1 cellular context compared by ENCODE assay signal in the genomic region with DNA sequence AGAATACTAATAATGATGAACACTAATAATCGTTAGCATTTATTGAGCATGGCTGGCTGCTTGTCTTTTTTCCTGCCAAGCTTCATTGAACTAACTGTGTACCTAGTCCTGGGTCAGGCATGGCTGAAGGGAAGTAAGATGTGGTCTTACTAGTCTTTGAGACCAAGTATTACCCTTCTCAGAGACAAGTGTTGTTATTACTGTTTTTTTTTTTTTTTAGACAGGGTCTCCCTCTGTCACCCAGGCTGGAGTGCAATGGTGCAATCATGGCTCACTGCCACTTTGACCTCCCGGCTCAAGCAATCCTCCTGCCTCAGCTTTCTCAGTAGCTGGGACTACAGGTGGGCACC.
TF ChIP-seq lines count a peak whose summit lies in the region.

No MANE protein-coding gene starts in this region.

TF ChIP-seq in HepG2, 621 proteins besides CTCF, POLR2A, EP300 and RAD21:
- TF ChIP-seq AFF4 (CRISPR knock-in tag; IDR thresholded peaks at IDR 0.05) (no peak), HMG20B (CRISPR knock-in tag; conservative IDR thresholded peaks at IDR 0.05) (no peak), XBP1 (CRISPR knock-in tag; IDR thresholded peaks at IDR 0.05) (no peak), ZNF292 (CRISPR knock-in tag; IDR thresholded peaks at IDR 0.05; ENCODE audit: borderline replicate concordance, low read depth) (0 out of 2 replicates have a peak, but pooled peaks have one; percentile 9), ZNF724P (CRISPR knock-in tag; IDR thresholded peaks at IDR 0.05; ENCODE audit: borderline replicate concordance) (no peak), DMAP1 (CRISPR knock-in tag; IDR thresholded peaks at IDR 0.05) (no peak), CEBPG (CRISPR knock-in tag; IDR thresholded peaks at IDR 0.05) (0 out of 2 replicates have a peak, but pooled peaks have one; percentile 1), ZNF768 (CRISPR knock-in tag; IDR thresholded peaks at IDR 0.05) (no peak), KLF12 (CRISPR knock-in tag; IDR thresholded peaks at IDR 0.05; ENCODE audit: borderline replicate concordance) (no peak), ZBTB39 (CRISPR knock-in tag; IDR thresholded peaks at IDR 0.05) (no peak), ZNF264 (CRISPR knock-in tag; IDR thresholded peaks at IDR 0.05) (no peak), ZNF660 (CRISPR knock-in tag; IDR thresholded peaks at IDR 0.05; ENCODE audit: borderline replicate concordance, low read depth) (no peak)
- TF ChIP-seq, protein P1, sequence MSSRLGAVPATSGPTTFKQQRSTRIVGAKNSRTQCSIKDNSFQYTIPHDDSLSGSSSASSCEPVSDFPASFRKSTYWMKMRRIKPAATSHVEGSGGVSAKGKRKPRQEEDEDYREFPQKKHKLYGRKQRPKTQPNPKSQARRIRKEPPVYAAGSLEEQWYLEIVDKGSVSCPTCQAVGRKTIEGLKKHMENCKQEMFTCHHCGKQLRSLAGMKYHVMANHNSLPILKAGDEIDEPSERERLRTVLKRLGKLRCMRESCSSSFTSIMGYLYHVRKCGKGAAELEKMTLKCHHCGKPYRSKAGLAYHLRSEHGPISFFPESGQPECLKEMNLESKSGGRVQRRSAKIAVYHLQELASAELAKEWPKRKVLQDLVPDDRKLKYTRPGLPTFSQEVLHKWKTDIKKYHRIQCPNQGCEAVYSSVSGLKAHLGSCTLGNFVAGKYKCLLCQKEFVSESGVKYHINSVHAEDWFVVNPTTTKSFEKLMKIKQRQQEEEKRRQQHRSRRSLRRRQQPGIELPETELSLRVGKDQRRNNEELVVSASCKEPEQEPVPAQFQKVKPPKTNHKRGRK (CRISPR knock-in tag; IDR thresholded peaks at IDR 0.05): no peak
